21 cellular contexts compared by ENCODE assay signal in genomic region chr22:20580611-20581502, GRCh38.
DNase-seq lines count a peak whose midpoint lies in the region; ATAC-seq, FAIRE-seq and TF ChIP-seq lines count a peak whose summit lies in the region.
"Had no signal": no experiment of that assay in that cellular context is flagged by ENCODE, and none has a peak within 500 bp of the region (broad histone marks: within the 10 kb centered on the region; RNA-seq: fewer than 3 reads in every experiment).

No MANE protein-coding gene starts in this region.

- H3K4me3 Mint-ChIP-seq in activated CD8-positive, alpha-beta memory T cell treated with anti-CD3 and anti-CD28 coated beads, Interleukin-2, amount 10 ng/mL, durations not matched to agents 7 days and 5 days: no peak overlapping the region
- no peak overlapping the region for H3K4me3 Mint-ChIP-seq in CD4-positive, alpha-beta memory T cell
- H3K4me3 Mint-ChIP-seq in neural progenitor cell: no peak overlapping the region

- TF ChIP-seq CTCF in K562 (IDR thresholded peaks at IDR 0.05 in 2 of 3, conservative IDR thresholded peaks at IDR 0.05 in 1 of 3; ENCODE audit: insufficient read depth in 2 of 3, low read depth in 1 of 3, low read length in 3 of 3) (no peak), neural progenitor cell (IDR thresholded peaks at IDR 0.05) (no peak), colonic mucosa (IDR thresholded peaks at IDR 0.05) (no peak)

- H3K4me1 ChIP-seq in CD4-positive, alpha-beta memory T cell (ENCODE audit: insufficient read depth, low read length): peaks cover 29% of the 10 kb centered on the region
- peaks cover 10 to 67% of the 10 kb centered on the region in 2 experiments for H3K4me1 ChIP-seq in K562 (replicated peaks in 1 of 2; ENCODE audit: control insufficient read depth in 2 of 2, insufficient read depth in 2 of 2, low read length in 2 of 2)
- H3K4me1 ChIP-seq in neural progenitor cell: no peaks in the 10 kb centered on the region
- no peaks in the 10 kb centered on the region for H3K4me1 ChIP-seq in colonic mucosa
- H3K4me1 ChIP-seq: A549, parathyroid adenoma, right lobe of liver, uterus had no signal

- H4K20me1 ChIP-seq in K562 (replicated peaks; ENCODE audit: control insufficient read depth, insufficient read depth, low read length) (peaks cover 47% of the 10 kb centered on the region), neural progenitor cell (ENCODE audit: low read depth) (no peaks in the 10 kb centered on the region)

- ATAC-seq in activated CD8-positive, alpha-beta memory T cell treated with anti-CD3 and anti-CD28 coated beads, Interleukin-2, amount 10 ng/mL, durations not matched to agents 7 days and 5 days: no peak
- ATAC-seq in K562: no peak
- ATAC-seq: A549, heart right ventricle, mucosa of descending colon, right lobe of liver had no signal

- H3K79me2 ChIP-seq in K562 (ENCODE audit: control insufficient read depth, insufficient read depth, low read length) (no peaks in the 10 kb centered on the region), neural progenitor cell (ENCODE audit: low read depth) (no peaks in the 10 kb centered on the region)
- H3K79me2 ChIP-seq: parathyroid adenoma had no signal

- H3K36me3 Mint-ChIP-seq in activated CD8-positive, alpha-beta memory T cell treated with anti-CD3 and anti-CD28 coated beads, Interleukin-2, amount 10 ng/mL, durations not matched to agents 7 days and 5 days: peaks cover 23% of the 10 kb centered on the region
- H3K36me3 Mint-ChIP-seq in CD4-positive, alpha-beta memory T cell: peaks cover 33 to 75% of the 10 kb centered on the region in 2 donors
- H3K36me3 Mint-ChIP-seq in neural progenitor cell: peaks cover 8% of the 10 kb centered on the region

- peak overlapping the region in 1 of 2 experiments; percentile 45; a peak in 2 of 4 replicates for H3K9ac ChIP-seq in K562 (ENCODE audit: insufficient read depth in 1 of 2, low read depth in 2 of 2, low read length in 2 of 2)
- H3K9ac ChIP-seq in neural progenitor cell: no peak overlapping the region
- no peak overlapping the region for H3K9ac ChIP-seq in colonic mucosa (ENCODE audit: low read depth in 2 of 2, low read length in 2 of 2)
- H3K9ac ChIP-seq: parathyroid adenoma had no signal

- peaks cover 22% of the 10 kb centered on the region for H3K9me1 ChIP-seq in K562 (ENCODE audit: control insufficient read depth, insufficient read depth, low read length)

- TF ChIP-seq POLR2A in K562 (conservative IDR thresholded peaks at IDR 0.05): no peak; the same call in none of the 2 replicates

- BruUV-seq in K562 (replicated peaks; lab: Mats Ljungman, UMichigan): no TSS peak

- no peaks in the 10 kb centered on the region for H3K9me3 ChIP-seq in CD4-positive, alpha-beta memory T cell (ENCODE audit: control insufficient read depth in 1 of 2, low read length in 2 of 2)
- no peaks in the 10 kb centered on the region for H3K9me3 ChIP-seq in K562 (replicated peaks; ENCODE audit: control insufficient read depth, insufficient read depth, low read depth, low read length)
- H3K9me3 ChIP-seq in neural progenitor cell (ENCODE audit: low read depth): no peaks in the 10 kb centered on the region
- no peaks in the 10 kb centered on the region for H3K9me3 ChIP-seq in colonic mucosa
- H3K9me3 ChIP-seq: A549, heart right ventricle, mucosa of descending colon, right lobe of liver, uterus had no signal

- no peaks in the 10 kb centered on the region for H3K27me3 ChIP-seq in CD4-positive, alpha-beta memory T cell (ENCODE audit: insufficient read depth, low read length)
- H3K27me3 ChIP-seq in K562 (ENCODE audit: control insufficient read depth in 2 of 2, insufficient read depth in 2 of 2, low read length in 2 of 2) (no peaks in the 10 kb centered on the region), neural progenitor cell (no peaks in the 10 kb centered on the region), colonic mucosa (no peaks in the 10 kb centered on the region)
- H3K27me3 ChIP-seq: heart right ventricle, right lobe of liver, uterus had no signal

- intact Hi-C loops in CD4-positive, alpha-beta memory T cell (cut with micrococcal nuclease): no loop called here
- intact Hi-C loops in K562 (cut with micrococcal nuclease) (no loop called here), colonic mucosa (cut with DNase I) (no loop called here)

- no peak for DNase-seq in activated CD8-positive, alpha-beta memory T cell treated with anti-CD3 and anti-CD28 coated beads, Interleukin-2, amount 10 ng/mL, durations not matched to agents 7 days and 5 days
- DNase-seq in activated CD8-positive, alpha-beta memory T cell treated with anti-CD3 and anti-CD28 coated beads, Interleukin-2, amount 50 U/mL, for 48 hours: no peak
- DNase-seq in CD4-positive, alpha-beta memory T cell: no peak
- DNase-seq in K562 (ENCODE audit: extremely low read depth in 1 of 4, low spot score in 3 of 4) (no peak), neural progenitor cell (ENCODE audit: low spot score) (no peak), D341Med (ENCODE audit: low spot score) (no peak), colonic mucosa (no peak), NCI-H2107 (lab: John Stamatoyannopoulos, UW) (no peak)
- DNase-seq: activated CD4-positive, alpha-beta T cell treated with anti-CD3 and anti-CD28 coated beads, Interleukin-2, amount 50 U/mL, for 4 hours; amniotic stem cell; heart right ventricle; mucosa of descending colon; stimulated activated CD4-positive, alpha-beta T cell treated with anti-CD3 and anti-CD28 coated beads, Interleukin-15, amount 100 ng/mL, for 24 hours; uterus had no signal

- POLR2A ChIA-PET in CD4-positive, alpha-beta memory T cell (lab: Charles Lee; ENCODE audit: partially characterized antibody): interaction anchor here (1.2 to 6.0 kb wide), 4 partner anchors 8 to 63 kb away, joined by 3 to 49 read pairs (median 4); no protein-coding TSS in a partner anchor
- POLR2A ChIA-PET in K562 (lab: Yijun Ruan, JAX): interaction anchor here (0.5 to 68.9 kb wide), 15 partner anchors 8 to 421 kb away, joined by 3 to 1693 read pairs (median 4); partner anchors contain the start of genes MED15 and THAP7

- H3K4me2 ChIP-seq in K562 (ENCODE audit: insufficient read depth, low read length) (no peak overlapping the region), neural progenitor cell (no peak overlapping the region)
- H3K4me2 ChIP-seq: A549 had no signal

- no peak overlapping the region for H3K27ac ChIP-seq in CD4-positive, alpha-beta memory T cell (ENCODE audit: low read depth, low read length)
- H3K27ac ChIP-seq in K562 (ENCODE audit: extremely low read depth, low read depth, low read length): no peak overlapping the region
- H3K27ac ChIP-seq in neural progenitor cell: no peak overlapping the region
- H3K27ac ChIP-seq in colonic mucosa: no peak overlapping the region
- H3K27ac ChIP-seq: A549, heart right ventricle, parathyroid adenoma, right lobe of liver, uterus had no signal

- no peaks in the 10 kb centered on the region for H3K9me3 Mint-ChIP-seq in activated CD8-positive, alpha-beta memory T cell treated with anti-CD3 and anti-CD28 coated beads, Interleukin-2, amount 10 ng/mL, durations not matched to agents 7 days and 5 days (ENCODE audit: low read depth)
- peaks cover 0 to 1% (median 0%) of the 10 kb centered on the region in 8 donors for H3K9me3 Mint-ChIP-seq in CD4-positive, alpha-beta memory T cell
- H3K9me3 Mint-ChIP-seq in neural progenitor cell: no peaks in the 10 kb centered on the region
- H3K9me3 Mint-ChIP-seq: activated T-helper 2 cell treated with anti-CD3 and anti-CD28 coated beads, Interferon-gamma antibody, Interleukin-2, Interleukin-4, amounts not matched to agents 10 μg/mL and 5 μg/mL and 100 μg/mL, durations not matched to agents 14 hours and 24 hours and 36 hours had no signal

- no peak for TF ChIP-seq EP300 in K562 (IDR thresholded peaks at IDR 0.05; ENCODE audit: low read length)

- H3K4me1 Mint-ChIP-seq in activated CD8-positive, alpha-beta memory T cell treated with anti-CD3 and anti-CD28 coated beads, Interleukin-2, amount 10 ng/mL, durations not matched to agents 7 days and 5 days: peaks cover 6% of the 10 kb centered on the region
- peaks cover 11 to 55% (median 18%) of the 10 kb centered on the region in 4 donors for H3K4me1 Mint-ChIP-seq in CD4-positive, alpha-beta memory T cell
- peaks cover 5% of the 10 kb centered on the region for H3K4me1 Mint-ChIP-seq in neural progenitor cell

- no peaks in the 10 kb centered on the region for H3F3A ChIP-seq in neural progenitor cell (ENCODE audit: low read depth)

- CTCF ChIA-PET in activated CD8-positive, alpha-beta memory T cell treated with anti-CD3 and anti-CD28 coated beads, Interleukin-2, amount 10 ng/mL, durations not matched to agents 7 days and 5 days (lab: Charles Lee): interaction anchor here (1.4 kb wide), 1 partner anchor 29 kb away, joined by 3 read pairs; no protein-coding TSS in a partner anchor
- CTCF ChIA-PET in CD4-positive, alpha-beta memory T cell (lab: Charles Lee; ENCODE audit: partially characterized antibody): interaction anchor here (2.3 to 3.0 kb wide), 2 partner anchors 10 to 13 kb away, joined by 8 to 13 read pairs; no protein-coding TSS in a partner anchor
- CTCF ChIA-PET in K562 (lab: Yijun Ruan, JAX; ENCODE audit: low intra/inter-chr PET ratio): interaction anchor here (0.9 kb wide), 1 partner anchor 203 kb away, joined by 3 read pairs; no protein-coding TSS in a partner anchor

- no peak for TF ChIP-seq RAD21 in K562 (CRISPR knock-in tag; conservative IDR thresholded peaks at IDR 0.05 in 1 of 2, IDR thresholded peaks at IDR 0.05 in 1 of 2)

- no peaks in the 10 kb centered on the region for H3K27me3 Mint-ChIP-seq in activated CD8-positive, alpha-beta memory T cell treated with anti-CD3 and anti-CD28 coated beads, Interleukin-2, amount 10 ng/mL, durations not matched to agents 7 days and 5 days
- no peaks in the 10 kb centered on the region for H3K27me3 Mint-ChIP-seq in CD4-positive, alpha-beta memory T cell
- peaks cover 6% of the 10 kb centered on the region for H3K27me3 Mint-ChIP-seq in neural progenitor cell (ENCODE audit: insufficient read depth, low read depth)

- FAIRE-seq in K562 (lab: Jason Lieb, UNC): no peak
- FAIRE-seq: A549, bronchial epithelial cell, endothelial cell of umbilical vein, G401.6 had no signal

- in situ Hi-C loops in K562 (cut with MboI): no loop called here

- 78% methylated on average over 19 of the region's 19 CpGs for WGBS in K562 (ENCODE audit: insufficient coverage, low coverage, missing lambda C conversion rate)

- no peak overlapping the region for H3K4me3 ChIP-seq in CD4-positive, alpha-beta memory T cell (ENCODE audit: low read length in 2 of 2)
- H3K4me3 ChIP-seq in K562 (no peak overlapping the region), neural progenitor cell (no peak overlapping the region), colonic mucosa (no peak overlapping the region)
- H3K4me3 ChIP-seq: A549, heart right ventricle, mucosa of descending colon, right lobe of liver, uterus had no signal

- peak overlapping the region; percentile 28 for H3K27ac Mint-ChIP-seq in activated CD8-positive, alpha-beta memory T cell treated with anti-CD3 and anti-CD28 coated beads, Interleukin-2, amount 10 ng/mL, durations not matched to agents 7 days and 5 days
- peak overlapping the region; percentile 21 to 79 (median 48) for H3K27ac Mint-ChIP-seq in CD4-positive, alpha-beta memory T cell
- peak overlapping the region; percentile 13 for H3K27ac Mint-ChIP-seq in neural progenitor cell
- H3K27ac Mint-ChIP-seq: activated T-helper 2 cell treated with anti-CD3 and anti-CD28 coated beads, Interferon-gamma antibody, Interleukin-2, Interleukin-4, amounts not matched to agents 10 μg/mL and 5 μg/mL and 100 μg/mL, durations not matched to agents 14 hours and 24 hours and 36 hours had no signal

- peaks cover 87% of the 10 kb centered on the region for H3K36me3 ChIP-seq in CD4-positive, alpha-beta memory T cell (ENCODE audit: insufficient read depth, low read length)
- H3K36me3 ChIP-seq in K562 (ENCODE audit: control insufficient read depth, insufficient read depth, low read length): peaks cover 99% of the 10 kb centered on the region
- H3K36me3 ChIP-seq in neural progenitor cell: no peaks in the 10 kb centered on the region
- H3K36me3 ChIP-seq in colonic mucosa: peaks cover 34% of the 10 kb centered on the region
- H3K36me3 ChIP-seq: uterus had no signal

- no peak overlapping the region for H2AFZ ChIP-seq in K562 (ENCODE audit: low read depth, low read length)
- H2AFZ ChIP-seq in neural progenitor cell (replicated peaks): no peak overlapping the region
- H2AFZ ChIP-seq: parathyroid adenoma had no signal
